ENCODE assay signal across 8 cellular contexts in the genomic region with DNA sequence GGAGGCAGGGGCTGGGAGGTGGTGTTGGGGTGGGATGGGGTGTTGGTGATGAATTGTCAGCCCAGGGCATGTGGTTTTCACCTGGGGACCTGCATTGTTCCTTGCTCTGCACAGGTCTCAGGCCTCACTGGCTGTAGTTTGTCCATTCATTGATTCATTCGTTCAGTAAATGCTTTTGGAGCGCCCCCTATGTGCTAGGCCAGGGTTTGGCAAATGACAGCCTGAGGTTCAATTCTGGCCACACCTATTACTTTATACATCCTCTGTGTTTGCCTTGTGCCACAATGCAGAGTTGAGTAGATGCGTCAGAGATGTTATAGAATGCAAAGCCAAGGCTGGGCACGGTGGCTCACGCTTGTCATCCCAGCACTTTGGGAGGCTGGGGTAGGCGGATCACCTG.
DNase-seq lines count a peak whose midpoint lies in the region; ATAC-seq lines count a peak whose summit lies in the region.

No MANE protein-coding gene starts in this region.

- no peak for ATAC-seq in HG03520 (IDR thresholded peaks at IDR 0.05; ENCODE audit: unreplicated experiment)
- no peak for ATAC-seq in GM19328 (IDR thresholded peaks at IDR 0.05; ENCODE audit: unreplicated experiment)

- DNase-seq in activated T-cell treated with anti-CD3 and anti-CD28 coated beads for 48 hours (ENCODE audit: low read depth) (peak; percentile 18), NCI-H146 treated with DMSO at 0.1 percent for 48 hours (lab: John Stamatoyannopoulos, UW; ENCODE audit: unreplicated experiment) (peak; percentile 16), cerebellar cortex (ENCODE audit: low spot score) (peak; percentile 26), NCI-H1105 treated with DMSO at 0.1 percent for 48 hours (lab: John Stamatoyannopoulos, UW) (no peak)
- no peak for DNase-seq in activated T-cell treated with anti-CD3 and anti-CD28 coated beads, Interleukin-2, amount 50 U/mL, for 1 hour
- peak; percentile 69 for DNase-seq in stimulated activated CD8-positive, alpha-beta memory T cell treated with anti-CD3 and anti-CD28 coated beads, Interleukin-4, amount 100 ng/mL, for 48 hours

Comparison
In these comparisons a context has a peak if more than half of its experiments do, and no peak if none do; other contexts are left out.
1. DNase-seq: peak in activated T-cell treated with anti-CD3 and anti-CD28 coated beads for 48 hours (single experiment), NCI-H146 treated with DMSO at 0.1 percent for 48 hours (single experiment), cerebellar cortex (single experiment) and stimulated activated CD8-positive, alpha-beta memory T cell treated with anti-CD3 and anti-CD28 coated beads, Interleukin-4, amount 100 ng/mL, for 48 hours (single experiment); none in activated T-cell treated with anti-CD3 and anti-CD28 coated beads, Interleukin-2, amount 50 U/mL, for 1 hour (single experiment) and NCI-H1105 treated with DMSO at 0.1 percent for 48 hours (single experiment).